ENCODE assay signal across 8 cellular contexts in genomic region chr12:89542912-89543592, GRCh38. TPM values are rescaled to one million over a fixed set of nuclear protein-coding genes. Genes with fewer than 3 reads are reported as not detected.
A peak's percentile ranks its signal among the peaks of the same experiment; 100 is the strongest.
DNase-seq lines count a peak whose midpoint lies in the region; TF ChIP-seq lines count a peak whose summit lies in the region.

No MANE protein-coding gene starts in this region.

- H3K4me1 ChIP-seq in HAP-1 = no peaks in the 10 kb centered on the region

- H3K9me3 ChIP-seq in HAP-1 = no peaks in the 10 kb centered on the region
- H3K9me3 ChIP-seq in MG63 = no peaks in the 10 kb centered on the region

- no peaks in the 10 kb centered on the region for H3K36me3 ChIP-seq in GM06990 (ENCODE audit: control insufficient read depth, insufficient read depth, low read length)
- H3K36me3 ChIP-seq in HAP-1 (replicated peaks) = no peaks in the 10 kb centered on the region
- no peaks in the 10 kb centered on the region for H3K36me3 ChIP-seq in MG63

- H3K27me3 ChIP-seq in GM06990 (replicated peaks; ENCODE audit: control insufficient read depth, insufficient read depth, low read length) (no peaks in the 10 kb centered on the region), HAP-1 (ENCODE audit: low read depth) (peaks cover 3% of the 10 kb centered on the region; the same call in 1 of the 2 replicates), MG63 (no peaks in the 10 kb centered on the region)

- in situ Hi-C loops in HAP-1 (cut with MboI; ENCODE audit: low sequenced_read_pairs) = loop anchor here (25.0 kb wide), 1 partner anchor 1369 kb away; no protein-coding TSS in a partner anchor

- TF ChIP-seq CTCF in GM06990 (IDR thresholded peaks at IDR 0.05; ENCODE audit: insufficient read depth, low read length, poor library complexity, severe bottlenecking) = peak; percentile 83

- DNase-seq in GM06990 (ENCODE audit: extremely low read depth, insufficient read length) = no peak
- peak; percentile 73 to 79 for DNase-seq in HAP-1 (ENCODE audit: low spot score in 2 of 2)
- DNase-seq in MG63 = peak; percentile 42
- DNase-seq in SHP77 (lab: John Stamatoyannopoulos, UW) = peak; percentile 57
- DNase-seq in activated effector memory CD4-positive, alpha-beta T cell treated with Interleukin-2 at 50 U/mL for 16 hours = peak; percentile 27
- peak; percentile 69 for DNase-seq in foreskin melanocyte
- DNase-seq in pons (ENCODE audit: low spot score) = peak; percentile 84
- DNase-seq in 8988T = no peak

- H3K4me3 ChIP-seq in GM06990 (replicated peaks; ENCODE audit: low read depth, low read length) (no peak overlapping the region), HAP-1 (no peak overlapping the region), MG63 (no peak overlapping the region)

RNA-seq across cellular contexts. Expression of gene POC1B, which starts 17.2 kb away (rescaled TPM):
- 6.9 and 11.8 TPM in 2 replicates for total RNA-seq in MG63 (2014; rRNA removed; shearing (Covaris generic); ENCODE audit: low replicate concordance)

RNA-seq across cellular contexts. Expression of gene GALNT4, which starts 18.5 kb away (rescaled TPM):
- total RNA-seq in MG63 (2014; rRNA removed; shearing (Covaris generic); ENCODE audit: low replicate concordance) = 3.5 and 5.3 TPM in 2 replicates

Comparison
In these comparisons a context has a peak if more than half of its experiments do, and no peak if none do; other contexts are left out.
1. DNase-seq: peak in HAP-1 (2 of 2), MG63 (single experiment), SHP77 (2 of 2), activated effector memory CD4-positive, alpha-beta T cell treated with Interleukin-2 at 50 U/mL for 16 hours (single experiment), foreskin melanocyte (single experiment) and pons (single experiment); none in GM06990 (single experiment) and 8988T (single experiment).